ENCODE assay signal across 23 cellular contexts in the genomic region with DNA sequence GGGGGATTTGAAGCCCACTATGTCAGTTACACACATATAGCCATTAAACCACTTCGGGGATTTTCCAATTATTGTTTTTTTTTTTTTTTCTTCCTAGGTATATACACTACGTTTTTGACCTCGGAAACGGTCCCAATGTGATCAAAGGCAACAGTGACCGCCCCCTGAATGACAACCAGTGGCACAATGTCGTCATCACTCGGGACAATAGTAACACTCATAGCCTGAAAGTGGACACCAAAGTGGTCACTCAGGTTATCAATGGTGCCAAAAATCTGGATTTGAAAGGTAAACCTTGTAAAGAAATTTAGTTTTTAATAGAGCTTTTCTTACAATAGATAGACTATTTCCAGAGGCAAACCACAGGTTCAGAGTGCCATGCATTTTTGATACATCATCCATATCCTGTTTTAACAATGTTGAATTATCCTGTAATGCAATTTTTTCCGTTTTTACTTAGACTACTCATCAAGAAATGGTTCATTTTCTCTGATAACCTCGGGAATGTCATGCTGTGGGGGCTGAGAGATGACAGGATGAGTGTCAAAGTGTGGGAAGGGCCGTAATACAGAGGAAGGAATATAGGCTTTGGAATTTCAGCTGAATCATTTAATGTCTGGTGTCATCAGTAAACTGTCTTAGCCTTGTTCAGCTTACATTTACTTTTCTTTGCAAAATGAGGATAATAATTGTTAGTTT.
DNase-seq lines count a peak whose midpoint lies in the region; ATAC-seq and TF ChIP-seq lines count a peak whose summit lies in the region.
"Had no signal": no experiment of that assay in that cellular context is flagged by ENCODE, and none has a peak within 500 bp of the region (broad histone marks: within the 10 kb centered on the region; RNA-seq: fewer than 3 reads in every experiment).

No MANE protein-coding gene starts in this region.

- H3K27ac ChIP-seq in right atrium auricular region = no peak overlapping the region
- H3K27ac ChIP-seq: A549, hepatocyte, HL-60, KMS-11, prostate gland, SJCRH30, tibial artery had no signal

- H3K36me3 ChIP-seq in right atrium auricular region = no peaks in the 10 kb centered on the region
- H3K36me3 ChIP-seq: prostate gland, SJCRH30, tibial artery had no signal

- TF ChIP-seq CTCF in HFFc6 (IDR thresholded peaks at IDR 0.05) (no peak), right atrium auricular region (IDR thresholded peaks at IDR 0.05) (no peak)

- H3K4me1 ChIP-seq in right atrium auricular region = no peaks in the 10 kb centered on the region
- H3K4me1 ChIP-seq: A549, prostate gland, SJCRH30 had no signal

- DNase-seq in A172 (ENCODE audit: low spot score) = peak; percentile 70
- DNase-seq in HFFc6 = peak; percentile 62
- peak; percentile 9 for DNase-seq in amniotic stem cell (lab: John Stamatoyannopoulos, UW)
- peak; percentile 31 for DNase-seq in hepatic stellate cell (ENCODE audit: low spot score)
- DNase-seq in right atrium auricular region (ENCODE audit: low spot score) = no peak
- no peak for DNase-seq in occipital lobe (lab: John Stamatoyannopoulos, UW)
- no peak for DNase-seq in NCI-H524 (lab: John Stamatoyannopoulos, UW)
- DNase-seq: activated T-cell treated with anti-CD3 and anti-CD28 coated beads, Interleukin-2, amount 50 U/mL, for 72 hours; CD4-positive, alpha-beta memory T cell; effector CD8-positive, alpha-beta T cell; natural killer cell; NCI-H1092 treated with DMSO at 0.1 percent for 48 hours; SJCRH30; stimulated activated naive B cell treated with anti-CD40 and anti-IgM and Interleukin-4, amounts not matched to agents 10 μg/mL and 1 μg/mL and 100 μg/mL, for 72 hours; tibial artery had no signal

- peaks cover 8% of the 10 kb centered on the region; the same call in 1 of the 2 replicates for H3K36me3 Mint-ChIP-seq in HFFc6 (ENCODE audit: low read depth)
- H3K36me3 Mint-ChIP-seq: activated naive CD8-positive, alpha-beta T cell; CD4-positive, alpha-beta memory T cell; memory B cell; natural killer cell; stimulated activated naive B cell treated with anti-CD40 and anti-IgM and Interleukin-4, amounts not matched to agents 10 μg/mL and 1 μg/mL and 100 μg/mL, for 72 hours had no signal

- no peak for ATAC-seq in HG03108 (IDR thresholded peaks at IDR 0.05; ENCODE audit: unreplicated experiment)
- ATAC-seq: A549; activated T-cell treated with anti-CD3 and anti-CD28 coated beads, Interleukin-2, amount 50 U/mL, for 72 hours; natural killer cell; stimulated activated naive B cell treated with anti-CD40 and anti-IgM and Interleukin-4, amounts not matched to agents 10 μg/mL and 1 μg/mL and 100 μg/mL, for 72 hours had no signal

- H3K4me3 Mint-ChIP-seq in HFFc6 = peak overlapping the region; percentile 75
- H3K4me3 Mint-ChIP-seq: activated naive CD8-positive, alpha-beta T cell; activated T-cell treated with anti-CD3 and anti-CD28 coated beads, Interleukin-2, amount 50 U/mL, for 72 hours; CD4-positive, alpha-beta memory T cell; memory B cell; natural killer cell; stimulated activated naive B cell treated with anti-CD40 and anti-IgM and Interleukin-4, amounts not matched to agents 10 μg/mL and 1 μg/mL and 100 μg/mL, for 72 hours had no signal

- H3K4me3 ChIP-seq in right atrium auricular region = no peak overlapping the region
- H3K4me3 ChIP-seq: A549, hepatocyte, prostate gland, SJCRH30, tibial artery had no signal

- H3K27ac Mint-ChIP-seq in HFFc6 = peak overlapping the region; percentile 87
- H3K27ac Mint-ChIP-seq: activated naive CD8-positive, alpha-beta T cell; activated T-cell treated with anti-CD3 and anti-CD28 coated beads, Interleukin-2, amount 50 U/mL, for 72 hours; CD4-positive, alpha-beta memory T cell; memory B cell; natural killer cell; stimulated activated naive B cell treated with anti-CD40 and anti-IgM and Interleukin-4, amounts not matched to agents 10 μg/mL and 1 μg/mL and 100 μg/mL, for 72 hours had no signal

- no peaks in the 10 kb centered on the region for H3K9me3 Mint-ChIP-seq in HFFc6
- H3K9me3 Mint-ChIP-seq: activated T-cell treated with anti-CD3 and anti-CD28 coated beads, Interleukin-2, amount 50 U/mL, for 72 hours; CD4-positive, alpha-beta memory T cell; memory B cell; natural killer cell; stimulated activated naive B cell treated with anti-CD40 and anti-IgM and Interleukin-4, amounts not matched to agents 10 μg/mL and 1 μg/mL and 100 μg/mL, for 72 hours had no signal

- H3K27me3 Mint-ChIP-seq in HFFc6 (ENCODE audit: insufficient read depth) = no peaks in the 10 kb centered on the region
- H3K27me3 Mint-ChIP-seq: stimulated activated naive B cell treated with anti-CD40 and anti-IgM and Interleukin-4, amounts not matched to agents 10 μg/mL and 1 μg/mL and 100 μg/mL, for 72 hours had no signal

- no peaks in the 10 kb centered on the region for H3K9me3 ChIP-seq in right atrium auricular region
- H3K9me3 ChIP-seq: A549, prostate gland, SJCRH30, tibial artery had no signal

- peaks cover 57% of the 10 kb centered on the region for H3K4me1 Mint-ChIP-seq in HFFc6 (ENCODE audit: low read depth)
- H3K4me1 Mint-ChIP-seq: CD4-positive, alpha-beta memory T cell; memory B cell; natural killer cell; stimulated activated naive B cell treated with anti-CD40 and anti-IgM and Interleukin-4, amounts not matched to agents 10 μg/mL and 1 μg/mL and 100 μg/mL, for 72 hours had no signal

- H3K27me3 ChIP-seq in right atrium auricular region = no peaks in the 10 kb centered on the region
- H3K27me3 ChIP-seq: hepatocyte, SJCRH30, tibial artery had no signal

Comparison
In these comparisons a context has a peak if more than half of its experiments do, and no peak if none do; other contexts are left out.
1. DNase-seq: peak in A172 (single experiment), HFFc6 (single experiment), amniotic stem cell (single experiment) and hepatic stellate cell (single experiment); none in right atrium auricular region (single experiment), occipital lobe (single experiment) and NCI-H524 (0 of 2).